8 cellular contexts compared by ENCODE assay signal in genomic region chr20:62063601-62063980, GRCh38. TPM values are rescaled to one million over a fixed set of nuclear protein-coding genes. Genes with fewer than 3 reads are reported as not detected.
DNase-seq lines count a peak whose midpoint lies in the region; ATAC-seq, FAIRE-seq and TF ChIP-seq lines count a peak whose summit lies in the region.

No MANE protein-coding gene starts in this region.

- H3K36me3 Mint-ChIP-seq in activated naive CD4-positive, alpha-beta T cell treated with anti-CD3 and anti-CD28 coated beads, Interleukin-2, amount 50 U/mL, for 24 hours = no peaks in the 10 kb centered on the region
- H3K36me3 Mint-ChIP-seq in astrocyte (ENCODE audit: low read depth, unreplicated experiment) (no peaks in the 10 kb centered on the region), type B pancreatic cell (no peaks in the 10 kb centered on the region)

- H3K27ac ChIP-seq in astrocyte (ENCODE audit: low read depth, low read length) (no peak overlapping the region), kidney (ENCODE audit: low read depth in 2 of 2, low read length in 2 of 2) (no peak overlapping the region)

- no peak for DNase-seq in activated naive CD4-positive, alpha-beta T cell (lab: John Stamatoyannopoulos, UW)
- DNase-seq in astrocyte (ENCODE audit: low read depth) (peak; percentile 46), kidney (no peak), type B pancreatic cell (ENCODE audit: extremely low spot score, unreplicated experiment) (no peak)
- no peak for DNase-seq in stimulated activated CD4-positive, alpha-beta T cell treated with anti-CD3 and anti-CD28 coated beads, Interleukin-2, amount 100 ng/mL, for 48 hours

- H3K4me3 ChIP-seq in astrocyte (ENCODE audit: insufficient read depth, low read depth, low read length) (peak overlapping the region; percentile 42), kidney (ENCODE audit: low read length in 2 of 2) (peak overlapping the region; percentile 0 to 40)

- H4K20me1 ChIP-seq in astrocyte (ENCODE audit: insufficient read depth, low read length) = peaks cover 57% of the 10 kb centered on the region

- H3K4me1 Mint-ChIP-seq in activated naive CD4-positive, alpha-beta T cell treated with anti-CD3 and anti-CD28 coated beads, Interleukin-2, amount 50 U/mL, for 24 hours = peaks cover 71% of the 10 kb centered on the region
- H3K4me1 Mint-ChIP-seq in astrocyte (ENCODE audit: low read depth, unreplicated experiment) (peaks cover 15% of the 10 kb centered on the region), type B pancreatic cell (ENCODE audit: unreplicated experiment) (peaks cover 31% of the 10 kb centered on the region)

- H3K9me3 ChIP-seq in astrocyte (ENCODE audit: insufficient read depth, low read depth, low read length) = no peaks in the 10 kb centered on the region
- H3K9me3 ChIP-seq in kidney (ENCODE audit: control insufficient read depth in 1 of 2, low read length in 2 of 2) = no peaks in the 10 kb centered on the region

- no peaks in the 10 kb centered on the region for H3K9me3 Mint-ChIP-seq in activated naive CD4-positive, alpha-beta T cell treated with anti-CD3 and anti-CD28 coated beads, Interleukin-2, amount 50 U/mL, for 24 hours
- H3K9me3 Mint-ChIP-seq in astrocyte (ENCODE audit: unreplicated experiment) = no peaks in the 10 kb centered on the region
- H3K9me3 Mint-ChIP-seq in type B pancreatic cell = no peaks in the 10 kb centered on the region

- H3K9ac ChIP-seq in astrocyte (ENCODE audit: low read length) = peak overlapping the region; percentile 38
- H3K9ac ChIP-seq in kidney (ENCODE audit: low read length in 2 of 2) = peak overlapping the region in 1 of 2 donors; percentile 49

- H2AFZ ChIP-seq in astrocyte (ENCODE audit: low read depth, low read length) = peak overlapping the region; percentile 30

- intact Hi-C loops in kidney (cut with DNase I) = loop anchor here (10.0 kb wide), 1 partner anchor 71 kb away; no protein-coding TSS in a partner anchor

- H3K36me3 ChIP-seq in astrocyte (ENCODE audit: insufficient read depth, low read length) (no peaks in the 10 kb centered on the region), kidney (ENCODE audit: control insufficient read depth in 1 of 2, insufficient read depth in 2 of 2, low read length in 2 of 2) (peaks cover 0 to 5% of the 10 kb centered on the region in 2 donors)

- H3K27me3 Mint-ChIP-seq in activated naive CD4-positive, alpha-beta T cell treated with anti-CD3 and anti-CD28 coated beads, Interleukin-2, amount 50 U/mL, for 24 hours = no peaks in the 10 kb centered on the region
- no peaks in the 10 kb centered on the region for H3K27me3 Mint-ChIP-seq in astrocyte (ENCODE audit: low read depth, unreplicated experiment)
- peaks cover 8% of the 10 kb centered on the region for H3K27me3 Mint-ChIP-seq in type B pancreatic cell

- peaks cover 56% of the 10 kb centered on the region for H3K79me2 ChIP-seq in astrocyte (ENCODE audit: insufficient read depth, low read length)

- TF ChIP-seq POLR2A in GM18505 (IDR thresholded peaks at IDR 0.05; ENCODE audit: borderline replicate concordance, extremely low read depth, insufficient read depth, insufficient read length) = no peak

- peak overlapping the region; percentile 88 for H3K4me2 ChIP-seq in astrocyte (ENCODE audit: low read length)

- peak overlapping the region; percentile 85 for H3K4me3 Mint-ChIP-seq in activated naive CD4-positive, alpha-beta T cell treated with anti-CD3 and anti-CD28 coated beads, Interleukin-2, amount 50 U/mL, for 24 hours
- H3K4me3 Mint-ChIP-seq in astrocyte (ENCODE audit: unreplicated experiment) (peak overlapping the region; percentile 83), type B pancreatic cell (peak overlapping the region; percentile 90)

- ATAC-seq in HG03097 (IDR thresholded peaks at IDR 0.05; ENCODE audit: low FRiP score, unreplicated experiment) (no peak), GM18505 (IDR thresholded peaks at IDR 0.05; ENCODE audit: unreplicated experiment) (no peak)

- no peak for TF ChIP-seq CTCF in astrocyte (IDR thresholded peaks at IDR 0.05; ENCODE audit: insufficient read depth, low read depth, low read length)
- TF ChIP-seq CTCF in kidney (IDR thresholded peaks at IDR 0.05; ENCODE audit: borderline replicate concordance, extremely low read depth, insufficient read depth) = no peak
- TF ChIP-seq CTCF in type B pancreatic cell (conservative IDR thresholded peaks at IDR 0.05) = no peak

- H3K27ac Mint-ChIP-seq in activated naive CD4-positive, alpha-beta T cell treated with anti-CD3 and anti-CD28 coated beads, Interleukin-2, amount 50 U/mL, for 24 hours = peak overlapping the region; percentile 89
- no peak overlapping the region for H3K27ac Mint-ChIP-seq in astrocyte (ENCODE audit: unreplicated experiment)
- peak overlapping the region; percentile 86 for H3K27ac Mint-ChIP-seq in type B pancreatic cell

- H3K4me1 ChIP-seq in astrocyte (ENCODE audit: insufficient read depth, low read length) (peaks cover 23% of the 10 kb centered on the region), kidney (ENCODE audit: control insufficient read depth in 1 of 2, insufficient read depth in 1 of 2, low read depth in 1 of 2, low read length in 2 of 2) (peaks cover 14 to 21% of the 10 kb centered on the region in 2 donors)

- FAIRE-seq in astrocyte (lab: Jason Lieb, UNC) (no peak), kidney (lab: Jason Lieb, UNC) (no peak)

- no peaks in the 10 kb centered on the region for H3K27me3 ChIP-seq in astrocyte (ENCODE audit: insufficient read depth, low read length)

RNA-seq across cellular contexts. Expression of gene TAF4, which starts 2.1 kb away (rescaled TPM):
- 11.8 and 12.6 TPM in 2 replicates for total RNA-seq in astrocyte
- total RNA-seq in kidney = 18.4 TPM
- 3.7 TPM for polyA plus RNA-seq in kidney (ENCODE audit: insufficient read depth, low read depth, low replicate concordance)
- total RNA-seq in type B pancreatic cell (ENCODE audit: low replicate concordance) = 18.5 and 22.2 TPM in 2 replicates

RNA-seq across cellular contexts. Expression of gene LSM14B, which starts 58.7 kb away (rescaled TPM):
- total RNA-seq in astrocyte (24.9 and 27.1 TPM in 2 replicates), kidney (31.6 TPM), type B pancreatic cell (ENCODE audit: low replicate concordance) (45.6 and 66.3 TPM in 2 replicates)
- 18.0 TPM for polyA plus RNA-seq in kidney (ENCODE audit: insufficient read depth, low read depth, low replicate concordance)
